In genomic region chr4:188037003-188037713, GRCh38 we compare ENCODE assay signal across 25 cellular contexts. TPM values are rescaled to one million over a fixed set of nuclear protein-coding genes. Genes with fewer than 3 reads are reported as not detected.
"Had no signal": no experiment of that assay in that cellular context is flagged by ENCODE, and none has a peak within 500 bp of the region (broad histone marks: within the 10 kb centered on the region; RNA-seq: fewer than 3 reads in every experiment).

No MANE protein-coding gene starts in this region.

- ATAC-seq: activated CD8-positive, alpha-beta T cell treated with anti-CD3 and anti-CD28 coated beads for 36 hours; activated T-cell treated with anti-CD3 and anti-CD28 coated beads, Interleukin-2, amount 50 U/mL, for 72 hours; Right ventricle myocardium inferior; T-cell had no signal

- H3K27ac ChIP-seq: SK-N-MC, VCaP had no signal

- DNase-seq: activated CD4-positive, alpha-beta T cell treated with anti-CD3 and anti-CD28 coated beads for 4 hours; activated CD8-positive, alpha-beta memory T cell treated with anti-CD3 and anti-CD28 coated beads, Interleukin-2, amount 50 U/mL, for 4 hours; activated CD8-positive, alpha-beta T cell treated with anti-CD3 and anti-CD28 coated beads for 36 hours; activated gamma-delta T cell treated with Interleukin-2 at 50 U/mL for 16 hours; activated naive CD4-positive, alpha-beta T cell treated with anti-CD3 and anti-CD28 coated beads, Interleukin-2, amount 10 ng/mL, durations not matched to agents 7 days and 5 days; activated naive CD8-positive, alpha-beta T cell treated with anti-CD3 and anti-CD28 coated beads for 36 hours; activated T-cell treated with anti-CD3 and anti-CD28 coated beads, Interleukin-2, amount 50 U/mL, for 72 hours; NCI-H1092; NCI-H1417; NCI-H2029; NCI-H2107; NCI-H2171 treated with DMSO at 0.1 percent for 48 hours; NCI-H226; NCI-H526 treated with DMSO at 0.1 percent for 48 hours; NCI-H82; RPMI8226; T-cell; T-helper 2 cell; T1000 had no signal

- H3K4me3 ChIP-seq: SK-N-MC had no signal

RNA-seq across cellular contexts. Expression of gene ZFP42, which starts 41.6 kb away (rescaled TPM):
- total RNA-seq: activated CD8-positive, alpha-beta T cell treated with anti-CD3 and anti-CD28 coated beads for 36 hours; activated naive CD8-positive, alpha-beta T cell treated with anti-CD3 and anti-CD28 coated beads for 36 hours; activated T-cell treated with anti-CD3 and anti-CD28 coated beads, Interleukin-2, amount 50 U/mL, for 72 hours; activated T-helper 2 cell treated with anti-CD3 and anti-CD28 coated beads, Interferon-gamma antibody, Interleukin-2, Interleukin-4, amounts not matched to agents 10 μg/mL and 5 μg/mL and 100 μg/mL, durations not matched to agents 14 hours and 24 hours and 36 hours; cardiac septum; OCI-LY7; Right ventricle myocardium inferior; T-cell had no signal
